28 cellular contexts compared by ENCODE assay signal in the genomic region with DNA sequence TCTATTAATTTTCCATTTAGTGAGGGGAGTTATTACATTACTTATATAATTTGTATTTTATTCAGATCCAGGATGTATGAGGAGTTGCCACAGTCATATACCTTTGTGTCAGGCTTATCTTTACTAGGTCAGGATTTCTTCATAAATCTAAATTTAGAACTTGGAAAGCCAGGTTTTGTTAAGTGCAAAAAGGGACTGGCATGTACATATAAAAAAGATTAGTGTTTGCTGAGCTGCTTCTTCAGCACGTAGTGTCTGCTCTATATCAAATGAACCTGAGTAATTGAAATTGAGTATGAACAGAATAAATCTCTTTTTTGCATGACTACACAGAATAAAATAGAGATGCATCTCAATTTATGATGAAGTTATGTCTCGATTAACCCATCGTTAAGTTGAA.
"Had no signal": no experiment of that assay in that cellular context is flagged by ENCODE, and none has a peak within 500 bp of the region (broad histone marks: within the 10 kb centered on the region; RNA-seq: fewer than 3 reads in every experiment).

No MANE protein-coding gene starts in this region.

- H3K27me3 ChIP-seq: ascending aorta, cardiac muscle cell, Peyer's patch, SJSA1 had no signal

- ATAC-seq: activated CD8-positive, alpha-beta T cell treated with anti-CD3 and anti-CD28 coated beads for 36 hours; PC-3 had no signal

- H3K9me3 ChIP-seq: ascending aorta, Peyer's patch, SJSA1 had no signal

- H3K27ac ChIP-seq: ascending aorta, cardiac muscle cell, Peyer's patch, RWPE1, SJSA1 had no signal

- DNase-seq: activated CD4-positive, alpha-beta T cell treated with anti-CD3 and anti-CD28 coated beads, Interleukin-2, amount 10 ng/mL, durations not matched to agents 24 days and 14 days; activated CD4-positive, alpha-beta T cell treated with anti-CD3 and anti-CD28 coated beads, Interleukin-2, amount 50 U/mL, for 4 hours; activated CD8-positive, alpha-beta T cell treated with anti-CD3 and anti-CD28 coated beads for 36 hours; activated gamma-delta T cell; activated naive CD4-positive, alpha-beta T cell treated with Interleukin-2 at 50 U/mL for 16 hours; activated naive CD8-positive, alpha-beta T cell treated with anti-CD3 and anti-CD28 coated beads, Interleukin-2, amount 10 ng/mL, durations not matched to agents 7 days and 5 days; activated T-cell treated with anti-CD3 and anti-CD28 coated beads, Interleukin-2, amount 50 U/mL, for 1 hour; amygdala; Kasumi-1; KG1; MM.1S; MV-4-11; NCI-H1092; NCI-H1436 treated with DMSO at 0.1 percent for 48 hours; NCI-H1694 treated with DMSO at 0.1 percent for 48 hours; NCI-H2029; NCI-H510A; NCI-H526; NCI-H748 treated with DMSO at 0.1 percent for 48 hours; NK-92 treated with Interleukin-12 subunit alpha and Interleukin-12 subunit beta, amount 100 ng/mL, for 24 hours; PC-3; Peyer's patch; SHP77; T1000 had no signal

- H3K36me3 ChIP-seq: ascending aorta, cardiac muscle cell, Peyer's patch, SJSA1 had no signal

- H3K4me3 ChIP-seq: ascending aorta, cardiac muscle cell, Peyer's patch, SJSA1 had no signal

- H3K4me1 ChIP-seq: ascending aorta, Peyer's patch, SJSA1 had no signal
